Comparison of ENCODE assay signal across 12 cellular contexts in the genomic region with DNA sequence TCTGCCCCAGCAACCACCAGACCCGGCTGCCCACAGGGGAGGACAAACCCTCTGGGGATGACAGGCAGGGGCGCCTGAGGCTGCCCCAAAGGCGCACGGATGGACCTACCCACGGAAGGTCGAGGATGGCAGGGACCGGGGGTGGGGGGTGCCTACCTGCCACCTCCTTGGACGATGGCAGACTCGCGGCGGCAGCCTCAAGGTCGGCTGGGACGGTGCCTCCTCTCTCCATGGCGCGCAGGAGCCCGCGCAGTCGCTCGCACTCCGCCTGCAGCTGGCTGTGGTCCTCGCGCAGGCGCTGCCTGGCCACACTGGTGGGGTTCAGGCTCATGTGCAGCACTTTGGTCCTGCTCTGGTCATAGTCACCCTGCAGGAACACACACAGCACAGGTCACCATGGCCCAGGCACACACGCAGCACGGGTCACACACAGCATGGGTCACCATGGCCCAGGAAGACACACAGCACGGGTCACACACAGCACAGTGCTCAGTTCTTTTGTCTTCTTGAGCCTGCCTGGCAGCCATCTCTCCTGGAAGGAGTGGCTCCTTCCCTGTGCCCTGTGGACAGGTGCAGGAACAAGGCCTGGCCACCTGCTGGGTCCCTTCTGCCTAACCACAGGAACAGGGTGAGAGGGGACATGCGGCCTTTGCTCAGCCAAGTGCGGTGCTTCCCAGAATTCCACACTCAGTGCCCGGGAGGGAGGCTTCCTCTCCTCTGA.
DNase-seq lines count a peak whose midpoint lies in the region; ATAC-seq and TF ChIP-seq lines count a peak whose summit lies in the region.
"Had no signal": no experiment of that assay in that cellular context is flagged by ENCODE, and none has a peak within 500 bp of the region (broad histone marks: within the 10 kb centered on the region; RNA-seq: fewer than 3 reads in every experiment).

No MANE protein-coding gene starts in this region.

- POLR2A ChIA-PET in activated CD4-positive, alpha-beta T cell treated with anti-CD3 and anti-CD28 coated beads for 36 hours (lab: Charles Lee) = no interaction called here
- POLR2A ChIA-PET in HCT116 (lab: Charles Lee) = no interaction called here
- POLR2A ChIA-PET in activated naive CD8-positive, alpha-beta T cell treated with anti-CD3 and anti-CD28 coated beads, Interleukin-2, amount 10 ng/mL, durations not matched to agents 7 days and 5 days (lab: Charles Lee) = no interaction called here

- no peak for TF ChIP-seq CTCF in HCT116 (IDR thresholded peaks at IDR 0.05 in 2 of 3, conservative IDR thresholded peaks at IDR 0.05 in 1 of 3; ENCODE audit: borderline replicate concordance in 1 of 3, insufficient read depth in 1 of 3, low read depth in 2 of 3, low read length in 2 of 3)

- no peaks in the 10 kb centered on the region for H3K36me3 ChIP-seq in HCT116 (ENCODE audit: control insufficient read depth in 1 of 2, insufficient read depth in 2 of 2, low read length in 2 of 2)

- TF ChIP-seq POLR2A in HCT116 (IDR thresholded peaks at IDR 0.05; ENCODE audit: borderline replicate concordance, extremely low read depth, insufficient read depth, insufficient read length) = no peak

- intact Hi-C loops in activated CD4-positive, alpha-beta T cell treated with anti-CD3 and anti-CD28 coated beads for 36 hours (cut with DNase I, micrococcal nuclease) = no loop called here
- intact Hi-C loops in HCT116 (cut with micrococcal nuclease) = no loop called here

- no peaks in the 10 kb centered on the region for H3K9me3 ChIP-seq in HCT116 (ENCODE audit: control insufficient read depth in 1 of 2, insufficient read depth in 1 of 2, low read depth in 1 of 2, low read length in 2 of 2)
- H3K9me3 ChIP-seq: A549 had no signal

- peak overlapping the region; percentile 48 for H3K4me3 Mint-ChIP-seq in activated CD4-positive, alpha-beta T cell treated with anti-CD3 and anti-CD28 coated beads for 36 hours
- H3K4me3 Mint-ChIP-seq in activated naive CD8-positive, alpha-beta T cell treated with anti-CD3 and anti-CD28 coated beads, Interleukin-2, amount 10 ng/mL, durations not matched to agents 7 days and 5 days = peak overlapping the region; percentile 35
- H3K4me3 Mint-ChIP-seq in activated CD8-positive, alpha-beta memory T cell treated with anti-CD3 and anti-CD28 coated beads, Interleukin-2, amount 10 ng/mL, durations not matched to agents 7 days and 5 days = no peak overlapping the region
- H3K4me3 Mint-ChIP-seq: activated naive CD4-positive, alpha-beta T cell treated with anti-CD3 and anti-CD28 coated beads for 36 hours had no signal

- H3K9ac ChIP-seq in HCT116 (ENCODE audit: low read length) = no peak overlapping the region

- BruUV-seq in HCT116 (replicated peaks; lab: Mats Ljungman, UMichigan) = no TSS peak

- no peaks in the 10 kb centered on the region for H3K9me2 ChIP-seq in HCT116 (ENCODE audit: insufficient read depth)

- no peaks in the 10 kb centered on the region for H3K27me3 ChIP-seq in HCT116 (ENCODE audit: insufficient read depth, low read length)

- no peaks in the 10 kb centered on the region; the same call in 1 of the 2 replicates for H3K79me2 ChIP-seq in HCT116 (ENCODE audit: insufficient read depth, low read length)

- peaks cover 58% of the 10 kb centered on the region for H3K4me1 Mint-ChIP-seq in activated CD4-positive, alpha-beta T cell treated with anti-CD3 and anti-CD28 coated beads for 36 hours
- peaks cover 19% of the 10 kb centered on the region for H3K4me1 Mint-ChIP-seq in activated naive CD8-positive, alpha-beta T cell treated with anti-CD3 and anti-CD28 coated beads, Interleukin-2, amount 10 ng/mL, durations not matched to agents 7 days and 5 days
- H3K4me1 Mint-ChIP-seq in activated CD8-positive, alpha-beta memory T cell treated with anti-CD3 and anti-CD28 coated beads, Interleukin-2, amount 10 ng/mL, durations not matched to agents 7 days and 5 days = peaks cover 35% of the 10 kb centered on the region

- H3K9me3 Mint-ChIP-seq in activated CD4-positive, alpha-beta T cell treated with anti-CD3 and anti-CD28 coated beads for 36 hours (ENCODE audit: low read depth) = no peaks in the 10 kb centered on the region
- no peaks in the 10 kb centered on the region for H3K9me3 Mint-ChIP-seq in activated naive CD8-positive, alpha-beta T cell treated with anti-CD3 and anti-CD28 coated beads, Interleukin-2, amount 10 ng/mL, durations not matched to agents 7 days and 5 days
- no peaks in the 10 kb centered on the region for H3K9me3 Mint-ChIP-seq in activated CD8-positive, alpha-beta memory T cell treated with anti-CD3 and anti-CD28 coated beads, Interleukin-2, amount 10 ng/mL, durations not matched to agents 7 days and 5 days (ENCODE audit: low read depth)
- H3K9me3 Mint-ChIP-seq: activated naive CD4-positive, alpha-beta T cell treated with anti-CD3 and anti-CD28 coated beads for 36 hours had no signal

- TF ChIP-seq RAD21 in HCT116 (IDR thresholded peaks at IDR 0.05; ENCODE audit: low read depth) = no peak

- peaks cover 13 to 19% of the 10 kb centered on the region in 2 experiments for H3K4me1 ChIP-seq in HCT116 (ENCODE audit: control insufficient read depth in 1 of 2, insufficient read depth in 2 of 2, low read length in 2 of 2)
- H3K4me1 ChIP-seq: A549 had no signal

- DNase-seq in activated CD4-positive, alpha-beta T cell treated with anti-CD3 and anti-CD28 coated beads for 36 hours = no peak
- no peak for DNase-seq in activated CD4-positive, alpha-beta T cell treated with anti-CD3 and anti-CD28 coated beads for 48 hours
- DNase-seq in HCT116 (ENCODE audit: low read depth, low spot score) (no peak), myocyte (ENCODE audit: low read depth) (peak; percentile 90), ACHN (no peak)
- DNase-seq in activated naive CD8-positive, alpha-beta T cell treated with anti-CD3 and anti-CD28 coated beads, Interleukin-2, amount 10 ng/mL, durations not matched to agents 7 days and 5 days = no peak
- no peak for DNase-seq in activated CD8-positive, alpha-beta memory T cell treated with anti-CD3 and anti-CD28 coated beads, Interleukin-2, amount 10 ng/mL, durations not matched to agents 7 days and 5 days
- DNase-seq: activated naive CD4-positive, alpha-beta T cell treated with anti-CD3 and anti-CD28 coated beads for 36 hours; NCI-H2029 treated with DMSO at 0.1 percent for 48 hours; NK-92 treated with Interleukin-12 subunit alpha and Interleukin-12 subunit beta, amount 100 ng/mL, for 24 hours had no signal

- ATAC-seq in activated CD4-positive, alpha-beta T cell treated with anti-CD3 and anti-CD28 coated beads for 36 hours = no peak
- ATAC-seq in HCT116 (peak; percentile 51), HG03280 (IDR thresholded peaks at IDR 0.05; ENCODE audit: unreplicated experiment) (no peak)
- ATAC-seq in activated naive CD8-positive, alpha-beta T cell treated with anti-CD3 and anti-CD28 coated beads, Interleukin-2, amount 10 ng/mL, durations not matched to agents 7 days and 5 days (ENCODE audit: low read depth) = no peak
- ATAC-seq in activated CD8-positive, alpha-beta memory T cell treated with anti-CD3 and anti-CD28 coated beads, Interleukin-2, amount 10 ng/mL, durations not matched to agents 7 days and 5 days = no peak
- ATAC-seq: A549 had no signal

- no peak overlapping the region for H3K4me2 ChIP-seq in HCT116 (ENCODE audit: low read length)
- H3K4me2 ChIP-seq: A549 had no signal

- no peaks in the 10 kb centered on the region for H3K27me3 Mint-ChIP-seq in activated CD4-positive, alpha-beta T cell treated with anti-CD3 and anti-CD28 coated beads for 36 hours
- H3K27me3 Mint-ChIP-seq in activated naive CD8-positive, alpha-beta T cell treated with anti-CD3 and anti-CD28 coated beads, Interleukin-2, amount 10 ng/mL, durations not matched to agents 7 days and 5 days = peaks cover 4% of the 10 kb centered on the region
- no peaks in the 10 kb centered on the region for H3K27me3 Mint-ChIP-seq in activated CD8-positive, alpha-beta memory T cell treated with anti-CD3 and anti-CD28 coated beads, Interleukin-2, amount 10 ng/mL, durations not matched to agents 7 days and 5 days

- RAD21 ChIA-PET in HCT116 (lab: Charles Lee; ENCODE audit: low non-redundant PET in 1 of 2, low total read pairs in 2 of 2, uncharacterized antibody in 2 of 2, unreplicated experiment in 2 of 2) = no interaction called here

- H3K27ac ChIP-seq in HCT116 (ENCODE audit: low read depth, low read length) = no peak overlapping the region; the same call in 1 of the 2 replicates
- H3K27ac ChIP-seq: A549 had no signal

- no peak overlapping the region for H3K27ac Mint-ChIP-seq in activated CD4-positive, alpha-beta T cell treated with anti-CD3 and anti-CD28 coated beads for 36 hours
- no peak overlapping the region for H3K27ac Mint-ChIP-seq in activated naive CD8-positive, alpha-beta T cell treated with anti-CD3 and anti-CD28 coated beads, Interleukin-2, amount 10 ng/mL, durations not matched to agents 7 days and 5 days
- no peak overlapping the region for H3K27ac Mint-ChIP-seq in activated CD8-positive, alpha-beta memory T cell treated with anti-CD3 and anti-CD28 coated beads, Interleukin-2, amount 10 ng/mL, durations not matched to agents 7 days and 5 days
- H3K27ac Mint-ChIP-seq: activated naive CD4-positive, alpha-beta T cell treated with anti-CD3 and anti-CD28 coated beads for 36 hours had no signal

- H3K36me3 Mint-ChIP-seq in activated CD4-positive, alpha-beta T cell treated with anti-CD3 and anti-CD28 coated beads for 36 hours (ENCODE audit: low read depth) = peaks cover 29% of the 10 kb centered on the region
- H3K36me3 Mint-ChIP-seq in activated naive CD8-positive, alpha-beta T cell treated with anti-CD3 and anti-CD28 coated beads, Interleukin-2, amount 10 ng/mL, durations not matched to agents 7 days and 5 days = peaks cover 24% of the 10 kb centered on the region
- peaks cover 30% of the 10 kb centered on the region for H3K36me3 Mint-ChIP-seq in activated CD8-positive, alpha-beta memory T cell treated with anti-CD3 and anti-CD28 coated beads, Interleukin-2, amount 10 ng/mL, durations not matched to agents 7 days and 5 days

- H3K4me3 ChIP-seq in HCT116 (replicated peaks in 1 of 2; ENCODE audit: low read depth in 1 of 2, low read length in 2 of 2) = no peak overlapping the region
- H3K4me3 ChIP-seq: A549 had no signal

- H4K20me1 ChIP-seq in HCT116 (ENCODE audit: insufficient read depth) = no peaks in the 10 kb centered on the region

- H2AFZ ChIP-seq in HCT116 (ENCODE audit: low read depth, low read length, poor library complexity, severe bottlenecking) = no peak overlapping the region

- in situ Hi-C loops in ACHN (cut with HindIII; ENCODE audit: low pct_ligation_motif_present, low pct_unique_long_range_greater_than_20kb, low sequenced_read_pairs) = no loop called here

- CTCF ChIA-PET in activated CD4-positive, alpha-beta T cell treated with anti-CD3 and anti-CD28 coated beads for 36 hours (lab: Charles Lee) = no interaction called here
- CTCF ChIA-PET in HCT116 (lab: Charles Lee) = no interaction called here
- CTCF ChIA-PET in activated CD8-positive, alpha-beta memory T cell treated with anti-CD3 and anti-CD28 coated beads, Interleukin-2, amount 10 ng/mL, durations not matched to agents 7 days and 5 days (lab: Charles Lee) = no interaction called here

TF ChIP-seq in HCT116, 20 proteins besides CTCF, POLR2A, EP300 and RAD21 (continues in another document):
- no peak for TF ChIP-seq FOSL1 (IDR thresholded peaks at IDR 0.05; ENCODE audit: low read depth)
